In the genomic region with DNA sequence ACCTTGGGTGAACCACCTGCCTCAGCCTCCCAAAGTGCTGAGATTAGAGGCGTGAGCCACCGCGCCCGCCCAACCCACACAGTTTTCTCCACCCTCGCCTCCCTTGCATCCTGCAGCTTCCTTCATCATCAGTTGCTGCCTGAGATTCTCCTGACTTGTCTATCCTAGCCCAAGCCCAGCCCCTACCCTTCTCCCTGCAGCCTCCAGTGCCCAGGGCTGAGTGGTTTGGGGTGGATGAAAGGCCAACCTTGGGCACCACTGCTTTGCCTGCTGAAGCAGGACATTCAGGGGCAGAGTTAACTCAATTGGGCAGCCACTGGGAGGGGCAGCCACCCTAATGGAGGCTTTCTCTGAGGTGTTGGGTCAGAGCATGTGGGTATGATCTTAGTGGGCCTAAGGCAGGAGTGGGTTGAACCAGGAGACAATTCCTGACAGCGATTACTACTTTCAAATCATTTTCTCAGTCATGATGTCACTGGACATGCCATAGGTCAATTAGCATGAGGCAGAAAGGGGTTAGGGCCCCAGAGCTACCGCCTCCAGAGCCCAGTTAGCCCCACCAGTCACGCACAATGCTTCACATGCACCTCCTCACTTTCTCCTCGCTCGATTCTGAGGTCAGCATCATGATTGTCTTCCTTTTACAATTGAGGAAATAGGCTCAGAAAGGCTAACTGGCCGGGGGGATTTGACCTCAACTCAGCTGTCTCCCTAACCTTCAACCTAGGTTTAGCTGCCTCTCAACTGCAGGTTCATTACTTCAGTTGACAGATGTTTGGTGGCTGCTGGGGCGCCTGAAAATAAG, we compare ENCODE assay signal across 8 cellular contexts. TPM values are rescaled to one million over a fixed set of nuclear protein-coding genes. Genes with fewer than 3 reads are reported as not detected.
A peak's percentile ranks its signal among the peaks of the same experiment; 100 is the strongest.
DNase-seq lines count a peak whose midpoint lies in the region; ATAC-seq and TF ChIP-seq lines count a peak whose summit lies in the region.

No MANE protein-coding gene starts in this region.

- ATAC-seq in GM19397 (IDR thresholded peaks at IDR 0.05; ENCODE audit: unreplicated experiment) = peak; percentile 1
- ATAC-seq in RWPE2 (ENCODE audit: low read depth) = no peak

- no peak for TF ChIP-seq EP300 in esophagus muscularis mucosa (IDR thresholded peaks at IDR 0.05)

- no peaks in the 10 kb centered on the region for H3K9me3 ChIP-seq in RWPE2 (ENCODE audit: severe bottlenecking)
- no peaks in the 10 kb centered on the region for H3K9me3 ChIP-seq in esophagus muscularis mucosa
- no peaks in the 10 kb centered on the region for H3K9me3 ChIP-seq in prostate gland

- H3K79me2 ChIP-seq in ACC112 (ENCODE audit: control insufficient read depth, insufficient read depth, low read length, unreplicated experiment) = peaks cover 33% of the 10 kb centered on the region

- DNase-seq in RWPE2 (ENCODE audit: low spot score) (no peak), esophagus muscularis mucosa (ENCODE audit: extremely low spot score) (no peak), prostate gland (ENCODE audit: low spot score) (no peak), NCI-H187 treated with DMSO at 0.1 percent for 48 hours (lab: John Stamatoyannopoulos, UW) (no peak), NCI-H226 (no peak)
- no peak for DNase-seq in activated effector memory CD4-positive, alpha-beta T cell treated with Interleukin-2 at 50 U/mL for 16 hours

- TF ChIP-seq POLR2A in esophagus muscularis mucosa (IDR thresholded peaks at IDR 0.05; ENCODE audit: low read depth) (no peak), prostate gland (IDR thresholded peaks at IDR 0.05) (no peak)

- peak overlapping the region; percentile 84 for H3K4me3 ChIP-seq in ACC112 (ENCODE audit: low read depth, low read length)
- H3K4me3 ChIP-seq in RWPE2 (ENCODE audit: severe bottlenecking) = no peak overlapping the region
- H3K4me3 ChIP-seq in esophagus muscularis mucosa = peak overlapping the region; percentile 77 to 98 (median 90)
- H3K4me3 ChIP-seq in prostate gland = peak overlapping the region; percentile 71 to 91

- H3K27me3 ChIP-seq in ACC112 (ENCODE audit: insufficient read depth, low read length) = no peaks in the 10 kb centered on the region
- H3K27me3 ChIP-seq in RWPE2 (ENCODE audit: insufficient read depth, poor library complexity, severe bottlenecking) = no peaks in the 10 kb centered on the region
- no peaks in the 10 kb centered on the region for H3K27me3 ChIP-seq in esophagus muscularis mucosa
- H3K27me3 ChIP-seq in prostate gland (replicated peaks; ENCODE audit: insufficient read depth) = no peaks in the 10 kb centered on the region

- H3K27ac ChIP-seq in ACC112 (ENCODE audit: low read depth, low read length) = peak overlapping the region; percentile 88
- H3K27ac ChIP-seq in RWPE2 (ENCODE audit: poor library complexity, severe bottlenecking) = peak overlapping the region; percentile 98
- H3K27ac ChIP-seq in esophagus muscularis mucosa (replicated peaks in 1 of 4) = peak overlapping the region; percentile 97 to 100 (median 98)
- peak overlapping the region; percentile 95 to 96 for H3K27ac ChIP-seq in prostate gland

- TF ChIP-seq CTCF in RWPE2 (IDR thresholded peaks at IDR 0.05; ENCODE audit: poor library complexity, severe bottlenecking) = no peak
- TF ChIP-seq CTCF in esophagus muscularis mucosa (IDR thresholded peaks at IDR 0.05) = no peak
- TF ChIP-seq CTCF in prostate gland (IDR thresholded peaks at IDR 0.05) = no peak

- H2AFZ ChIP-seq in ACC112 (ENCODE audit: low read length, unreplicated experiment) = no peak overlapping the region

- 87% methylated on average over 12 of the region's 12 CpGs for WGBS in esophagus muscularis mucosa
- 82% methylated on average over 12 of the region's 12 CpGs for WGBS in prostate gland

- H3K4me1 ChIP-seq in ACC112 (ENCODE audit: control insufficient read depth, insufficient read depth, low read length, unreplicated experiment) = peaks cover 32% of the 10 kb centered on the region
- H3K4me1 ChIP-seq in RWPE2 (ENCODE audit: insufficient read depth, poor library complexity, severe bottlenecking) = peaks cover 14% of the 10 kb centered on the region
- H3K4me1 ChIP-seq in esophagus muscularis mucosa = peaks cover 34 to 56% (median 51%) of the 10 kb centered on the region in 4 donors
- H3K4me1 ChIP-seq in prostate gland (replicated peaks) = peaks cover 18% of the 10 kb centered on the region

- H3K36me3 ChIP-seq in ACC112 (ENCODE audit: insufficient read depth, low read length) = no peaks in the 10 kb centered on the region
- H3K36me3 ChIP-seq in RWPE2 (ENCODE audit: low read depth) = peaks cover 38% of the 10 kb centered on the region
- peaks cover 23 to 54% (median 38%) of the 10 kb centered on the region in 4 donors for H3K36me3 ChIP-seq in esophagus muscularis mucosa
- H3K36me3 ChIP-seq in prostate gland = no peaks in the 10 kb centered on the region

- intact Hi-C loops in esophagus muscularis mucosa (cut with DNase I) (no loop called here), prostate gland (cut with DNase I) (no loop called here)

RNA-seq across cellular contexts. Expression of gene FKBP2, which starts 1.0 kb away (rescaled TPM):
- 10 to 100 TPM; 49.0 to 87.8 (median 65.5) TPM for total RNA-seq in esophagus muscularis mucosa
- 100 to 1,000 TPM; 138 to 164 TPM for total RNA-seq in prostate gland

RNA-seq across cellular contexts. Expression of gene VEGFB, which starts 5.5 kb away (rescaled TPM):
- total RNA-seq in esophagus muscularis mucosa (100 to 1,000 TPM in 2 of 4 donors, 10 to 100 TPM in 2; 92.3 to 144 (median 108) TPM), prostate gland (10 to 100 TPM; 50.9 to 91.2 TPM)

RNA-seq across cellular contexts. Expression of gene PPP1R14B, which starts 6.9 kb away (rescaled TPM):
- total RNA-seq in esophagus muscularis mucosa (10 to 100 TPM; 50.4 to 92.9 (median 79.8) TPM), prostate gland (10 to 100 TPM; 60.5 to 69.3 TPM)

RNA-seq across cellular contexts. Expression of gene DNAJC4, which starts 9.5 kb away (rescaled TPM):
- total RNA-seq in esophagus muscularis mucosa (10 to 100 TPM; 19.4 to 40.4 (median 25.3) TPM), prostate gland (10 to 100 TPM; 55.8 to 63.8 TPM)

RNA-seq across cellular contexts. Expression of gene PLCB3, which starts 11.5 kb away (rescaled TPM):
- 10 to 100 TPM; 18.9 to 36.5 (median 25.3) TPM for total RNA-seq in esophagus muscularis mucosa
- total RNA-seq in prostate gland = 10 to 100 TPM; 26.3 to 43.1 TPM
